Comparison of ENCODE assay signal across 17 cellular contexts in the genomic region with DNA sequence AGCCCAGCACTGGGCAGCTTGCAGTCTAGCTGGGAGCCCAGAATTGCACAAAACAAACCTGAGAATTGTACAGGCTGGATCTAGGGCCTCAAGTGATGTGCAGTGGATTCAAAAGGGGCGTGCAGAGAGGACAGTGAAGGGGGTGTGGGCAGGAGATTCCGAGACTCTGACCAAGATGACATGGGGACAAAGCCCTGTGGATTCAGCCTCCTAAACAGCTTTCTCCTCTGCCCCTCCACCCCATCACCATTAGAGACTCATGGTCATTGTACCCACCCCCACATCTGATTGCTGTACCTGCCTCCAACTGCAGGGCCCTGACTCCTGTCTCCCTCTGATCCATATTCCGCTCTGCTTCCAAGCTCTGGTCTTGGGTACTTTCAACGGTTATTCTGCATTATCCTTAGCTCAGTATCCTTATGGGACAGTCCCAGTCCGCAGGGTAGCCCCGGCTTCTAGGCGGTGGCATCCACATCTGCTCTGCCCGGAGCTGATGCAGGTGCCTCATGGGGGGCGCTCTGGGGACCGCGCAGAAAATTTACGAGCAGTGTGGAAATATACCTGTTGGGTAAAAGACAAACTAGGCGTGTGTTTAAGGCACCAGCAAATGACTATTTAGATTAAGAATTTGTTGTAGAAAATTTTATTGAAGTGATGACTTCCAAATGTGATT. TPM values are rescaled to one million over a fixed set of nuclear protein-coding genes. Genes with fewer than 3 reads are reported as not detected.
A peak's percentile ranks its signal among the peaks of the same experiment; 100 is the strongest.
DNase-seq lines count a peak whose midpoint lies in the region; ATAC-seq lines count a peak whose summit lies in the region.
"Had no signal": no experiment of that assay in that cellular context is flagged by ENCODE, and none has a peak within 500 bp of the region (broad histone marks: within the 10 kb centered on the region; RNA-seq: fewer than 3 reads in every experiment).

No MANE protein-coding gene starts in this region.

- H3K27me3 Mint-ChIP-seq in activated CD4-positive, alpha-beta T cell treated with anti-CD3 and anti-CD28 coated beads, Interleukin-2, amount 10 ng/mL, durations not matched to agents 7 days and 5 days: peaks cover 28% of the 10 kb centered on the region
- peaks cover 25 to 27% of the 10 kb centered on the region in 2 donors for H3K27me3 Mint-ChIP-seq in stimulated activated naive B cell treated with anti-CD40 and anti-IgM and Interleukin-4, amounts not matched to agents 10 μg/mL and 1 μg/mL and 100 μg/mL, for 72 hours

- H3K4me1 Mint-ChIP-seq in activated CD4-positive, alpha-beta T cell treated with anti-CD3 and anti-CD28 coated beads, Interleukin-2, amount 10 ng/mL, durations not matched to agents 7 days and 5 days: peaks cover 4% of the 10 kb centered on the region
- peaks cover 3 to 26% of the 10 kb centered on the region in 2 donors for H3K4me1 Mint-ChIP-seq in stimulated activated naive B cell treated with anti-CD40 and anti-IgM and Interleukin-4, amounts not matched to agents 10 μg/mL and 1 μg/mL and 100 μg/mL, for 72 hours

- CTCF ChIA-PET in activated CD4-positive, alpha-beta T cell treated with anti-CD3 and anti-CD28 coated beads, Interleukin-2, amount 10 ng/mL, durations not matched to agents 7 days and 5 days (lab: Charles Lee): interaction anchor here (1.0 kb wide), 1 partner anchor 35 kb away, joined by 3 read pairs; no protein-coding TSS in a partner anchor

- no peak for ATAC-seq in stimulated activated naive B cell treated with anti-CD40 and anti-IgM and Interleukin-4, amounts not matched to agents 10 μg/mL and 1 μg/mL and 100 μg/mL, for 72 hours (replicated peaks)
- no peak for ATAC-seq in GM21619 (IDR thresholded peaks at IDR 0.05; ENCODE audit: unreplicated experiment)
- ATAC-seq: activated CD8-positive, alpha-beta T cell treated with anti-CD3 and anti-CD28 coated beads, Interleukin-2, amount 10 ng/mL, durations not matched to agents 7 days and 5 days; stimulated activated naive CD8-positive, alpha-beta T cell treated with anti-CD3 and anti-CD28 coated beads, Interleukin-15, Interleukin-2, amounts not matched to agents 100 U/mL and 50 U/mL, for 24 hours had no signal

- no peak overlapping the region for H3K27ac Mint-ChIP-seq in activated CD4-positive, alpha-beta T cell treated with anti-CD3 and anti-CD28 coated beads, Interleukin-2, amount 10 ng/mL, durations not matched to agents 7 days and 5 days
- peak overlapping the region; percentile 75 for H3K27ac Mint-ChIP-seq in stimulated activated naive B cell treated with anti-CD40 and anti-IgM and Interleukin-4, amounts not matched to agents 10 μg/mL and 1 μg/mL and 100 μg/mL, for 72 hours
- H3K27ac Mint-ChIP-seq: activated CD8-positive, alpha-beta T cell treated with anti-CD3 and anti-CD28 coated beads, Interleukin-2, amount 10 ng/mL, durations not matched to agents 7 days and 5 days; memory B cell had no signal

- POLR2A ChIA-PET in activated CD4-positive, alpha-beta T cell treated with anti-CD3 and anti-CD28 coated beads, Interleukin-2, amount 10 ng/mL, durations not matched to agents 7 days and 5 days (lab: Charles Lee): no interaction called here

- no peaks in the 10 kb centered on the region for H3K9me3 Mint-ChIP-seq in activated CD4-positive, alpha-beta T cell treated with anti-CD3 and anti-CD28 coated beads, Interleukin-2, amount 10 ng/mL, durations not matched to agents 7 days and 5 days
- no peaks in the 10 kb centered on the region for H3K9me3 Mint-ChIP-seq in stimulated activated naive B cell treated with anti-CD40 and anti-IgM and Interleukin-4, amounts not matched to agents 10 μg/mL and 1 μg/mL and 100 μg/mL, for 72 hours
- H3K9me3 Mint-ChIP-seq: memory B cell had no signal

- H3K36me3 Mint-ChIP-seq in activated CD4-positive, alpha-beta T cell treated with anti-CD3 and anti-CD28 coated beads, Interleukin-2, amount 10 ng/mL, durations not matched to agents 7 days and 5 days (ENCODE audit: low read depth): peaks cover 17% of the 10 kb centered on the region
- H3K36me3 Mint-ChIP-seq in stimulated activated naive B cell treated with anti-CD40 and anti-IgM and Interleukin-4, amounts not matched to agents 10 μg/mL and 1 μg/mL and 100 μg/mL, for 72 hours: peaks cover 6 to 18% of the 10 kb centered on the region in 2 donors

- no peak for DNase-seq in activated CD4-positive, alpha-beta T cell treated with anti-CD3 and anti-CD28 coated beads, Interleukin-2, amount 10 ng/mL, durations not matched to agents 7 days and 5 days
- no peak for DNase-seq in activated CD4-positive, alpha-beta T cell treated with anti-CD3 and anti-CD28 coated beads for 4 hours
- DNase-seq in NCI-H1694 (lab: John Stamatoyannopoulos, UW) (peak; percentile 98), cerebellar cortex (ENCODE audit: low spot score) (peak; percentile 28)
- DNase-seq in stimulated activated naive B cell treated with anti-CD40 and anti-IgM and Interleukin-4, amounts not matched to agents 10 μg/mL and 1 μg/mL and 100 μg/mL, for 72 hours: no peak
- DNase-seq in central memory CD4-positive, alpha-beta T cell: no peak
- no peak for DNase-seq in stimulated activated CD8-positive, alpha-beta memory T cell treated with anti-CD3 and anti-CD28 coated beads, Interleukin-4, amount 100 ng/mL, for 48 hours
- DNase-seq: ACHN; activated CD8-positive, alpha-beta T cell treated with anti-CD3 and anti-CD28 coated beads, Interleukin-2, amount 10 ng/mL, durations not matched to agents 7 days and 5 days; cerebellar nuclear complex; NCI-H1105; NK-92 treated with Interleukin-12 subunit alpha and Interleukin-12 subunit beta, amount 100 ng/mL, for 24 hours; retina; stimulated activated naive CD8-positive, alpha-beta T cell treated with anti-CD3 and anti-CD28 coated beads, Interleukin-15, Interleukin-2, amounts not matched to agents 100 U/mL and 50 U/mL, for 24 hours had no signal

- peak overlapping the region; percentile 3 for H3K4me3 Mint-ChIP-seq in activated CD4-positive, alpha-beta T cell treated with anti-CD3 and anti-CD28 coated beads, Interleukin-2, amount 10 ng/mL, durations not matched to agents 7 days and 5 days
- no peak overlapping the region for H3K4me3 Mint-ChIP-seq in stimulated activated naive B cell treated with anti-CD40 and anti-IgM and Interleukin-4, amounts not matched to agents 10 μg/mL and 1 μg/mL and 100 μg/mL, for 72 hours

RNA-seq across cellular contexts. Expression of a gene that starts 1.7 kb away (rescaled TPM):
- not detected for total RNA-seq in activated CD4-positive, alpha-beta T cell treated with anti-CD3 and anti-CD28 coated beads, Interleukin-2, amount 10 ng/mL, durations not matched to agents 7 days and 5 days
- total RNA-seq: G401 had no signal

Comparison
In these comparisons a context has a peak if more than half of its experiments do, and no peak if none do; other contexts are left out.
1. DNase-seq: peak in NCI-H1694 (single experiment) and cerebellar cortex (single experiment); none in activated CD4-positive, alpha-beta T cell treated with anti-CD3 and anti-CD28 coated beads, Interleukin-2, amount 10 ng/mL, durations not matched to agents 7 days and 5 days (single experiment), activated CD4-positive, alpha-beta T cell treated with anti-CD3 and anti-CD28 coated beads for 4 hours (0 of 2), stimulated activated naive B cell treated with anti-CD40 and anti-IgM and Interleukin-4, amounts not matched to agents 10 μg/mL and 1 μg/mL and 100 μg/mL, for 72 hours (single experiment), central memory CD4-positive, alpha-beta T cell (single experiment) and stimulated activated CD8-positive, alpha-beta memory T cell treated with anti-CD3 and anti-CD28 coated beads, Interleukin-4, amount 100 ng/mL, for 48 hours (single experiment).